ENCODE assay signal across 6 cellular contexts in the genomic region with DNA sequence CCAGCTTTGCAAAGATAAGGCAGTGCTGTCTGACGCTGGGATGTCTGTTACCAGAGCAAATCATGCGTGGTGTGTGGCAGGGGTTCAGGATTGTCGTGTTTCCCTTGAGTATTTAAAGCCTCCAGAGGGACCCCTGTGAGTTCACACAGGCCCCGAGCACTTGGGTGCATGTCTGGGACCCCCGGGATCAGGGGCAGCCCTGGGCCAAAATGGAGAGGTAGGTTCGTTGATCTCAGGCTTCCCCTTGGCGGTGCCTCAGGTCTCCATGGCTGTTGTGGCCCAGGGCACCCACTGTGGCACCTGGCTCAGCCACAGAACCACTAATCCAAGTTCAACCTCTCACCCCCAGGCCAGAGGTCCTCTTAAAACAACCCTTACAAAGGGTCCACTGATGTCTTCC.
"Had no signal": no experiment of that assay in that cellular context is flagged by ENCODE, and none has a peak within 500 bp of the region (broad histone marks: within the 10 kb centered on the region; RNA-seq: fewer than 3 reads in every experiment).

No MANE protein-coding gene starts in this region.

- H3K27ac Mint-ChIP-seq: IgD-negative memory B cell had no signal

- H3K4me3 ChIP-seq: K562 had no signal

- H3K4me3 Mint-ChIP-seq: IgD-negative memory B cell had no signal

- DNase-seq: IMR-90, KBM-7 had no signal

- H3K36me3 Mint-ChIP-seq: IgD-negative memory B cell had no signal

- H3K4me1 Mint-ChIP-seq: IgD-negative memory B cell had no signal

- H3K27ac ChIP-seq: HL-60 had no signal

- H3K27me3 Mint-ChIP-seq: IgD-negative memory B cell had no signal

- ATAC-seq: HepG2, K562 had no signal
